ENCODE assay signal across 8 cellular contexts in the genomic region with DNA sequence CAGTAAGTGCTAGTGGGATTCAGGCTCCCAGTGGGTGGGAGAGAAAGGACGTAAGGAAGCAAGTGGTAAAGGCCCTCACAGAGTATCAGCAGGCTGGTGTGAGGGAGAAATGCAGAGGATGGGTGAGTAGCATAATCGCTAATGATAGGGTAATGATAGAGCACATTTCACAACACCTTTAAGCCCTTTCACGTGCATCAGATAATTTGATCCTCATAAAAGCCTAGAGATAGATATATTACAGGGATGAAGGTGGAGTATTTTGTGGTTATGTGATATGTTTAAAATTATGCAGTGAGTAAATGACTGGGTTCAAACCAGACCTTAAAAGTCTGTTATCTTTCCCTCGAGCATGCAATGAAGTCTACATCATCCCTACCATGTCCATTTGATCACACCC. TPM values are rescaled to one million over a fixed set of nuclear protein-coding genes. Genes with fewer than 3 reads are reported as not detected.
"Had no signal": no experiment of that assay in that cellular context is flagged by ENCODE, and none has a peak within 500 bp of the region (broad histone marks: within the 10 kb centered on the region; RNA-seq: fewer than 3 reads in every experiment).

No MANE protein-coding gene starts in this region.

- H3K27ac ChIP-seq: HL-60 had no signal

- DNase-seq: H9, HCEC 1CT, HFFc6 had no signal

- H3K4me3 ChIP-seq: GM23338 had no signal

RNA-seq across cellular contexts. Expression of a gene that starts 10.3 kb away (rescaled TPM):
- total RNA-seq: GM23338, H1, H9, HepG2, HFFc6, HT1080 had no signal
